Comparison of ENCODE assay signal across 17 cellular contexts in the genomic region with DNA sequence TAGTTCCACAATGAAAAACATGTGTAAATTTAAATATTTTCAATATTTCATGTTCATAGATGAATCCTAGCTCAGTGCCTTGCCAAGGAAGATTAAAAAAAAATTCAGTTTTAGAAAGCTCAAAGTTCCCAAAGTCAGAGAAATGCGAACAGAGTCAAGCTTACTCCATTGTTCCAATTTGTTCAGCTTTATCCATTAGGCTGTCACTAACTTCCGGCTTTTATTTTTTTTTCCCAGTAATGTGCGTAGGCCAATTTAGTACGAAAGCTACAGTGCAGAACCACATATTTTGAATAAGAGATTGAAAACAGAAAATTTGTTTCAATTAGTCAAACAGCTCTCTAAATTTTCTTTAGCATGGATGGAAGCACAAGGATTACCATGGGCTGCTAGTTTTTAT. TPM values are rescaled to one million over a fixed set of nuclear protein-coding genes. Genes with fewer than 3 reads are reported as not detected.
DNase-seq lines count a peak whose midpoint lies in the region; ATAC-seq and TF ChIP-seq lines count a peak whose summit lies in the region.
"Had no signal": no experiment of that assay in that cellular context is flagged by ENCODE, and none has a peak within 500 bp of the region (broad histone marks: within the 10 kb centered on the region; RNA-seq: fewer than 3 reads in every experiment).

No MANE protein-coding gene starts in this region.

- WGBS in heart right ventricle, 2 donors: 53 to 71% methylated on average over 4 of the region's 4 CpGs

- H2AFZ ChIP-seq in Karpas-422 (ENCODE audit: low read length): no peak overlapping the region

- no peak overlapping the region for H3K27ac ChIP-seq in Karpas-422 (ENCODE audit: low read length)
- H3K27ac ChIP-seq in SK-N-MC: peak overlapping the region; percentile 86
- H3K27ac ChIP-seq in heart right ventricle: no peak overlapping the region
- no peak overlapping the region for H3K27ac ChIP-seq in foreskin keratinocyte

- no peak for TF ChIP-seq CTCF in fibroblast of pulmonary artery (IDR thresholded peaks at IDR 0.05; ENCODE audit: low read length, missing control alignments)
- no peak for TF ChIP-seq CTCF in heart right ventricle (IDR thresholded peaks at IDR 0.05)
- no peak for TF ChIP-seq CTCF in foreskin keratinocyte (conservative IDR thresholded peaks at IDR 0.05)

- H3K4me1 ChIP-seq in Karpas-422 (ENCODE audit: low read length): peaks cover 9% of the 10 kb centered on the region
- no peaks in the 10 kb centered on the region for H3K4me1 ChIP-seq in heart right ventricle
- peaks cover 5% of the 10 kb centered on the region for H3K4me1 ChIP-seq in foreskin keratinocyte
- H3K4me1 ChIP-seq: HAP-1 had no signal

- H3K4me3 ChIP-seq in Karpas-422 (ENCODE audit: low read length): no peak overlapping the region
- peak overlapping the region; percentile 58 for H3K4me3 ChIP-seq in SK-N-MC
- no peak overlapping the region for H3K4me3 ChIP-seq in fibroblast of pulmonary artery (replicated peaks; ENCODE audit: low read depth, low read length)
- H3K4me3 ChIP-seq in heart right ventricle: no peak overlapping the region
- H3K4me3 ChIP-seq: GM12878, HAP-1 had no signal

- no peak overlapping the region for H3K9ac ChIP-seq in Karpas-422 (ENCODE audit: low read length)
- H3K9ac ChIP-seq in SK-N-MC (ENCODE audit: insufficient read length): peak overlapping the region; percentile 15

- H3K27me3 ChIP-seq in Karpas-422 (ENCODE audit: low read length) (no peaks in the 10 kb centered on the region), heart right ventricle (no peaks in the 10 kb centered on the region), foreskin keratinocyte (no peaks in the 10 kb centered on the region)

- intact Hi-C loops in heart right ventricle (cut with DNase I): no loop called here

- ATAC-seq in heart right ventricle (no peak), foreskin keratinocyte (no peak)
- ATAC-seq: GM12878 had no signal

- no peaks in the 10 kb centered on the region for H3K9me3 ChIP-seq in Karpas-422 (ENCODE audit: low read length)
- H3K9me3 ChIP-seq in SK-N-MC (ENCODE audit: low read depth, low read length): no peaks in the 10 kb centered on the region
- H3K9me3 ChIP-seq in heart right ventricle: no peaks in the 10 kb centered on the region
- H3K9me3 ChIP-seq: HAP-1 had no signal

- no peaks in the 10 kb centered on the region for H4K20me1 ChIP-seq in Karpas-422 (ENCODE audit: insufficient read depth, low read depth, low read length)

- H3K4me2 ChIP-seq in Karpas-422 (ENCODE audit: low read depth, low read length, poor library complexity, severe bottlenecking): peak overlapping the region; percentile 16

- no peaks in the 10 kb centered on the region for H3K9me2 ChIP-seq in Karpas-422 (replicated peaks; ENCODE audit: insufficient read depth, low read length)

- DNase-seq in Karpas-422: peak; percentile 50
- peak; percentile 32 for DNase-seq in SK-N-MC (ENCODE audit: low read depth, low spot score)
- peak; percentile 53 for DNase-seq in fibroblast of pulmonary artery (ENCODE audit: low read depth)
- no peak for DNase-seq in NCI-H1930 (lab: John Stamatoyannopoulos, UW)
- DNase-seq in heart right ventricle: no peak
- no peak for DNase-seq in inferior parietal cortex (ENCODE audit: extremely low spot score)
- no peak for DNase-seq in foreskin keratinocyte
- DNase-seq: CD4-positive, alpha-beta T cell; CD8-positive, alpha-beta memory T cell; DMS 273 treated with DMSO at 0.1 percent for 48 hours; DMS79; EL; GDM1; GOT3; HFFc6 had no signal

- no peaks in the 10 kb centered on the region for H3K79me2 ChIP-seq in Karpas-422 (ENCODE audit: low read length)

- no peaks in the 10 kb centered on the region for H3K36me3 ChIP-seq in Karpas-422 (ENCODE audit: insufficient read depth, low read length)
- H3K36me3 ChIP-seq in SK-N-MC (ENCODE audit: insufficient read depth, low read length): no peaks in the 10 kb centered on the region
- no peaks in the 10 kb centered on the region for H3K36me3 ChIP-seq in heart right ventricle
- H3K36me3 ChIP-seq: HAP-1 had no signal

RNA-seq across cellular contexts. Expression of gene KLHL2, which starts 23.1 kb away (rescaled TPM):
- 27.3 and 31.5 TPM in 2 replicates for total RNA-seq in Karpas-422 (2014; rRNA removed; shearing (Covaris generic); ENCODE audit: low replicate concordance)
- total RNA-seq in heart right ventricle (10 to 100 TPM in 7 of 10 donors, 1 to 10 TPM in 3; 6.0 to 14.7 (median 10.9) TPM), foreskin keratinocyte (14.0 and 16.7 TPM in 2 replicates)
- polyA plus RNA-seq in heart right ventricle (1 to 10 TPM; 6.1 to 9.1 TPM), foreskin keratinocyte (5.2 and 7.4 TPM in 2 replicates)

Comparison
In these comparisons a context has a peak if more than half of its experiments do, and no peak if none do; other contexts are left out.
1. DNase-seq: peak in Karpas-422 (single experiment), SK-N-MC (single experiment) and fibroblast of pulmonary artery (single experiment); none in NCI-H1930 (0 of 2), heart right ventricle (0 of 2), inferior parietal cortex (single experiment) and foreskin keratinocyte (0 of 2).